Comparison of ENCODE assay signal across 1 cellular context in the genomic region with DNA sequence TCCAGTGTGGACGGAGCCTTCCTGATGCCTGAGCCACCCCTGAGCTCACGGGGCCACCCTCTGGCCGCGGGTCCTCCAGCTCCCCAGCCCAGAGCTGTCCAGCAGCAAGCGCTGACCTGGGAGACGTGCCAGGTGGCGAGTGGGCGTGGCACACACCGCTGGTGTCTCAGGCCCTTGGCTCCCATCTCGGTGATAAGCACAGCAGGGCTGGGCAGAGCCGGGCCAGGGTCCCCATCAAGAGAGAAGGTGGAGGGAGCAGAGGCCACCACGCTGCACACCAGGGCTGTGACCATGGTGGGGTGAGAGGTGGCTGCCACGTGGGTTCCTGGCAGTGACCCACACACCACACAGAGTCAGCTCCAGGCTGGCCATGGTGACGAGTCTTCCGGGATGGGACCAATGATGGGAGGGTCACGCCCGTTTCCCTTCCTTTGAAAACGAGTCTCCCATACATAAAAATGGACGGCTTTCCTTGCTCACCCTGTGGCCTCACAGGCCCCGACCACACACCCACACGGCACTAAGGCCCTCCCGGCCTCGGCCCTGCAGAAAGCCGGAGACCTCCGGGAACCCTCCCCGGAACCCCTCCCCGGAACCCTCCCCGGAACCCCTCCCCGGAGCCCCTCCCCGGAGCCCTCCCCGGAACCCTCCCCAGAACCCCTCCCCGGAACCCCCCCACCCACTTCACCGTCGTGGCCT.
TF ChIP-seq lines count a peak whose summit lies in the region.

No MANE protein-coding gene starts in this region.

TF ChIP-seq in HepG2, 621 proteins besides CTCF, POLR2A, EP300 and RAD21 (continued from another document and continues in another):
- TF ChIP-seq, protein P1, sequence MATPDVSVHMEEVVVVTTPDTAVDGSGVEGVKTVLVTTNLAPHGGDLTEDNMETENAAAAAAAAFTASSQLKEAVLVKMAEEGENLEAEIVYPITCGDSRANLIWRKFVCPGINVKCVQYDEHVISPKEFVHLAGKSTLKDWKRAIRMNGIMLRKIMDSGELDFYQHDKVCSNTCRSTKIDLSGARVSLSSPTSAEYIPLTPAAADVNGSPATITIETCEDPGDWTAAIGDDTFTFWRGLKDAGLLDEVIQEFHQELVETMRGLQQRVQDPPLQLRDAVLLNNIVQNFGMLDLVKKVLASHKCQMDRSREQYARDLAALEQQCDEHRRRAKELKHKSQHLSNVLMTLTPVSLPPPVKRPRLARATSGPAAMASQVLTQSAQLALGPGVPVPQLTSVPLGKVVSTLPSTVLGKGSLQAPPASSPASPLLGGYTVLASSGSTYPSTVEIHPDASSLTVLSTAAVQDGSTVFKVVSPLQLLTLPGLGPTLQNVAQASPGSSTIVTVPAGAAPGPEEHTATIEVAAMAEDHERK (CRISPR knock-in tag; IDR thresholded peaks at IDR 0.05; ENCODE audit: low read depth) = 0 out of 2 replicates have a peak, but pooled peaks have one; percentile 20
- TF ChIP-seq, protein P2, sequence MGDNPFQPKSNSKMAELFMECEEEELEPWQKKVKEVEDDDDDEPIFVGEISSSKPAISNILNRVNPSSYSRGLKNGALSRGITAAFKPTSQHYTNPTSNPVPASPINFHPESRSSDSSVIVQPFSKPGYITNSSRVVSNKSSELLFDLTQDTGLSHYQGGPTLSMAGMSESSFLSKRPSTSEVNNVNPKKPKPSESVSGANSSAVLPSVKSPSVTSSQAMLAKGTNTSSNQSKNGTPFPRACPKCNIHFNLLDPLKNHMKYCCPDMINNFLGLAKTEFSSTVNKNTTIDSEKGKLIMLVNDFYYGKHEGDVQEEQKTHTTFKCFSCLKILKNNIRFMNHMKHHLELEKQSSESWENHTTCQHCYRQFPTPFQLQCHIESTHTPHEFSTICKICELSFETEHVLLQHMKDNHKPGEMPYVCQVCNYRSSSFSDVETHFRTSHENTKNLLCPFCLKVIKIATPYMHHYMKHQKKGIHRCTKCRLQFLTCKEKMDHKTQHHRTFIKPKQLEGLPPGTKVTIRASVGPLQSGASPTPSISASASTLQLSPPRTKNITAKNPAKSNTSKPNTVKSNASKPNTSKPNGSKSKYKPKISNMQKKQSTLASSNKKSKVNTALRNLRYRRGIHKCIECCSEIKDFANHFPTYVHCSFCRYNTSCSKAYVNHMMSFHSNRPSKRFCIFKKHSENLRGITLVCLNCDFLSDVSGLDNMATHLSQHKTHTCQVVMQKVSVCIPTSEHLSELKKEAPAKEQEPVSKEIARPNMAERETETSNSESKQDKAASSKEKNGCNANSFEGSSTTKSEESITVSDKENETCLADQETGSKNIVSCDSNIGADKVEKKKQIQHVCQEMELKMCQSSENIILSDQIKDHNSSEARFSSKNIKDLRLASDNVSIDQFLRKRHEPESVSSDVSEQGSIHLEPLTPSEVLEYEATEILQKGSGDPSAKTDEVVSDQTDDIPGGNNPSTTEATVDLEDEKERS (CRISPR knock-in tag; IDR thresholded peaks at IDR 0.05) = 0 out of 2 replicates have a peak, but pooled peaks have one; percentile 55
- no peak for TF ChIP-seq TCF12 (IDR thresholded peaks at IDR 0.05)
- TF ChIP-seq TCF12 (CRISPR knock-in tag; IDR thresholded peaks at IDR 0.05) = no peak
- TF ChIP-seq GABPB1 (CRISPR knock-in tag; IDR thresholded peaks at IDR 0.05) = peak; percentile 55; the same call in 1 of the 2 replicates
- TF ChIP-seq, protein P3, sequence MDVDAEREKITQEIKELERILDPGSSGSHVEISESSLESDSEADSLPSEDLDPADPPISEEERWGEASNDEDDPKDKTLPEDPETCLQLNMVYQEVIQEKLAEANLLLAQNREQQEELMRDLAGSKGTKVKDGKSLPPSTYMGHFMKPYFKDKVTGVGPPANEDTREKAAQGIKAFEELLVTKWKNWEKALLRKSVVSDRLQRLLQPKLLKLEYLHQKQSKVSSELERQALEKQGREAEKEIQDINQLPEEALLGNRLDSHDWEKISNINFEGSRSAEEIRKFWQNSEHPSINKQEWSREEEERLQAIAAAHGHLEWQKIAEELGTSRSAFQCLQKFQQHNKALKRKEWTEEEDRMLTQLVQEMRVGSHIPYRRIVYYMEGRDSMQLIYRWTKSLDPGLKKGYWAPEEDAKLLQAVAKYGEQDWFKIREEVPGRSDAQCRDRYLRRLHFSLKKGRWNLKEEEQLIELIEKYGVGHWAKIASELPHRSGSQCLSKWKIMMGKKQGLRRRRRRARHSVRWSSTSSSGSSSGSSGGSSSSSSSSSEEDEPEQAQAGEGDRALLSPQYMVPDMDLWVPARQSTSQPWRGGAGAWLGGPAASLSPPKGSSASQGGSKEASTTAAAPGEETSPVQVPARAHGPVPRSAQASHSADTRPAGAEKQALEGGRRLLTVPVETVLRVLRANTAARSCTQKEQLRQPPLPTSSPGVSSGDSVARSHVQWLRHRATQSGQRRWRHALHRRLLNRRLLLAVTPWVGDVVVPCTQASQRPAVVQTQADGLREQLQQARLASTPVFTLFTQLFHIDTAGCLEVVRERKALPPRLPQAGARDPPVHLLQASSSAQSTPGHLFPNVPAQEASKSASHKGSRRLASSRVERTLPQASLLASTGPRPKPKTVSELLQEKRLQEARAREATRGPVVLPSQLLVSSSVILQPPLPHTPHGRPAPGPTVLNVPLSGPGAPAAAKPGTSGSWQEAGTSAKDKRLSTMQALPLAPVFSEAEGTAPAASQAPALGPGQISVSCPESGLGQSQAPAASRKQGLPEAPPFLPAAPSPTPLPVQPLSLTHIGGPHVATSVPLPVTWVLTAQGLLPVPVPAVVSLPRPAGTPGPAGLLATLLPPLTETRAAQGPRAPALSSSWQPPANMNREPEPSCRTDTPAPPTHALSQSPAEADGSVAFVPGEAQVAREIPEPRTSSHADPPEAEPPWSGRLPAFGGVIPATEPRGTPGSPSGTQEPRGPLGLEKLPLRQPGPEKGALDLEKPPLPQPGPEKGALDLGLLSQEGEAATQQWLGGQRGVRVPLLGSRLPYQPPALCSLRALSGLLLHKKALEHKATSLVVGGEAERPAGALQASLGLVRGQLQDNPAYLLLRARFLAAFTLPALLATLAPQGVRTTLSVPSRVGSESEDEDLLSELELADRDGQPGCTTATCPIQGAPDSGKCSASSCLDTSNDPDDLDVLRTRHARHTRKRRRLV (CRISPR knock-in tag; IDR thresholded peaks at IDR 0.05) = no peak
- TF ChIP-seq ATAD3A (CRISPR knock-in tag; IDR thresholded peaks at IDR 0.05) = no peak
- TF ChIP-seq, protein P4, sequence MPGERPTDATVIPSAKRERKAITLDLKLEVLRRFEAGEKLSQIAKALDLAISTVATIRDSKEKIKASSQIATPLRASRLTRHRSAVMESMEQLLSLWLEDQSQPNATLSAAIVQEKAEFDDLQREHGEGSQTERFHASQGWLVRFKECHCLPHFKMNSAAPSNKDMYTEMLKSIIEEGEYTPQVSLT (CRISPR knock-in tag; IDR thresholded peaks at IDR 0.05; ENCODE audit: borderline replicate concordance, low read depth) = no peak
- peak; percentile 88 for TF ChIP-seq SP5 (CRISPR knock-in tag; IDR thresholded peaks at IDR 0.05; ENCODE audit: borderline replicate concordance, low read depth)
- TF ChIP-seq, protein P5, sequence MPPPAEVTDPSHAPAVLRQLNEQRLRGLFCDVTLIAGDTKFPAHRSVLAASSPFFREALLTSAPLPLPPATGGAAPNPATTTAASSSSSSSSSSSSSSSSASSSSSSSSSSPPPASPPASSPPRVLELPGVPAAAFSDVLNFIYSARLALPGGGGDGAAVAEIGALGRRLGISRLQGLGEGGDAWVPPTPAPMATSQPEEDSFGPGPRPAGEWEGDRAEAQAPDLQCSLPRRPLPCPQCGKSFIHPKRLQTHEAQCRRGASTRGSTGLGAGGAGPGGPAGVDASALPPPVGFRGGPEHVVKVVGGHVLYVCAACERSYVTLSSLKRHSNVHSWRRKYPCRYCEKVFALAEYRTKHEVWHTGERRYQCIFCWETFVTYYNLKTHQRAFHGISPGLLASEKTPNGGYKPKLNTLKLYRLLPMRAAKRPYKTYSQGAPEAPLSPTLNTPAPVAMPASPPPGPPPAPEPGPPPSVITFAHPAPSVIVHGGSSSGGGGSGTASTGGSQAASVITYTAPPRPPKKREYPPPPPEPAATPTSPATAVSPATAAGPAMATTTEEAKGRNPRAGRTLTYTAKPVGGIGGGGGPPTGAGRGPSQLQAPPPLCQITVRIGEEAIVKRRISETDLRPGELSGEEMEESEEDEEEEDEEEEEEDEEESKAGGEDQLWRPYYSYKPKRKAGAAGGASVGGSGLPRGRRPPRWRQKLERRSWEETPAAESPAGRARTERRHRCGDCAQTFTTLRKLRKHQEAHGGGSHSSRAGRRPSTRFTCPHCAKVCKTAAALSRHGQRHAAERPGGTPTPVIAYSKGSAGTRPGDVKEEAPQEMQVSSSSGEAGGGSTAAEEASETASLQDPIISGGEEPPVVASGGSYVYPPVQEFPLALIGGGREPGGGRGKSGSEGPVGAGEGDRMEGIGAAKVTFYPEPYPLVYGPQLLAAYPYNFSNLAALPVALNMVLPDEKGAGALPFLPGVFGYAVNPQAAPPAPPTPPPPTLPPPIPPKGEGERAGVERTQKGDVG (CRISPR knock-in tag; IDR thresholded peaks at IDR 0.05; ENCODE audit: borderline replicate concordance) = no peak
- TF ChIP-seq ZFP1 (CRISPR knock-in tag; IDR thresholded peaks at IDR 0.05) = no peak
- TF ChIP-seq, protein P6, sequence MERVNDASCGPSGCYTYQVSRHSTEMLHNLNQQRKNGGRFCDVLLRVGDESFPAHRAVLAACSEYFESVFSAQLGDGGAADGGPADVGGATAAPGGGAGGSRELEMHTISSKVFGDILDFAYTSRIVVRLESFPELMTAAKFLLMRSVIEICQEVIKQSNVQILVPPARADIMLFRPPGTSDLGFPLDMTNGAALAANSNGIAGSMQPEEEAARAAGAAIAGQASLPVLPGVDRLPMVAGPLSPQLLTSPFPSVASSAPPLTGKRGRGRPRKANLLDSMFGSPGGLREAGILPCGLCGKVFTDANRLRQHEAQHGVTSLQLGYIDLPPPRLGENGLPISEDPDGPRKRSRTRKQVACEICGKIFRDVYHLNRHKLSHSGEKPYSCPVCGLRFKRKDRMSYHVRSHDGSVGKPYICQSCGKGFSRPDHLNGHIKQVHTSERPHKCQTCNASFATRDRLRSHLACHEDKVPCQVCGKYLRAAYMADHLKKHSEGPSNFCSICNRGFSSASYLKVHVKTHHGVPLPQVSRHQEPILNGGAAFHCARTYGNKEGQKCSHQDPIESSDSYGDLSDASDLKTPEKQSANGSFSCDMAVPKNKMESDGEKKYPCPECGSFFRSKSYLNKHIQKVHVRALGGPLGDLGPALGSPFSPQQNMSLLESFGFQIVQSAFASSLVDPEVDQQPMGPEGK (CRISPR knock-in tag; IDR thresholded peaks at IDR 0.05) = peak; percentile 61; the same call in 1 of the 2 replicates
- TF ChIP-seq MTF1 (CRISPR knock-in tag; IDR thresholded peaks at IDR 0.05) = no peak
- TF ChIP-seq, protein P7, sequence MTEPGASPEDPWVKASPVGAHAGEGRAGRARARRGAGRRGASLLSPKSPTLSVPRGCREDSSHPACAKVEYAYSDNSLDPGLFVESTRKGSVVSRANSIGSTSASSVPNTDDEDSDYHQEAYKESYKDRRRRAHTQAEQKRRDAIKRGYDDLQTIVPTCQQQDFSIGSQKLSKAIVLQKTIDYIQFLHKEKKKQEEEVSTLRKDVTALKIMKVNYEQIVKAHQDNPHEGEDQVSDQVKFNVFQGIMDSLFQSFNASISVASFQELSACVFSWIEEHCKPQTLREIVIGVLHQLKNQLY (CRISPR knock-in tag; IDR thresholded peaks at IDR 0.05) = no peak
- TF ChIP-seq ZNF569 (CRISPR knock-in tag; IDR thresholded peaks at IDR 0.05; ENCODE audit: borderline replicate concordance) = no peak
- no peak for TF ChIP-seq SSRP1 (CRISPR knock-in tag; IDR thresholded peaks at IDR 0.05)
- 0 out of 2 replicates have a peak, but pooled peaks have one; percentile 25 for TF ChIP-seq ELF3 (CRISPR knock-in tag; IDR thresholded peaks at IDR 0.05)
- TF ChIP-seq ZBTB38 (CRISPR knock-in tag; IDR thresholded peaks at IDR 0.05) = peak; percentile 93
- TF ChIP-seq ARHGAP35 (CRISPR knock-in tag; IDR thresholded peaks at IDR 0.05; ENCODE audit: borderline replicate concordance) = peak; percentile 82; the same call in 1 of the 2 replicates
- TF ChIP-seq, protein P8, sequence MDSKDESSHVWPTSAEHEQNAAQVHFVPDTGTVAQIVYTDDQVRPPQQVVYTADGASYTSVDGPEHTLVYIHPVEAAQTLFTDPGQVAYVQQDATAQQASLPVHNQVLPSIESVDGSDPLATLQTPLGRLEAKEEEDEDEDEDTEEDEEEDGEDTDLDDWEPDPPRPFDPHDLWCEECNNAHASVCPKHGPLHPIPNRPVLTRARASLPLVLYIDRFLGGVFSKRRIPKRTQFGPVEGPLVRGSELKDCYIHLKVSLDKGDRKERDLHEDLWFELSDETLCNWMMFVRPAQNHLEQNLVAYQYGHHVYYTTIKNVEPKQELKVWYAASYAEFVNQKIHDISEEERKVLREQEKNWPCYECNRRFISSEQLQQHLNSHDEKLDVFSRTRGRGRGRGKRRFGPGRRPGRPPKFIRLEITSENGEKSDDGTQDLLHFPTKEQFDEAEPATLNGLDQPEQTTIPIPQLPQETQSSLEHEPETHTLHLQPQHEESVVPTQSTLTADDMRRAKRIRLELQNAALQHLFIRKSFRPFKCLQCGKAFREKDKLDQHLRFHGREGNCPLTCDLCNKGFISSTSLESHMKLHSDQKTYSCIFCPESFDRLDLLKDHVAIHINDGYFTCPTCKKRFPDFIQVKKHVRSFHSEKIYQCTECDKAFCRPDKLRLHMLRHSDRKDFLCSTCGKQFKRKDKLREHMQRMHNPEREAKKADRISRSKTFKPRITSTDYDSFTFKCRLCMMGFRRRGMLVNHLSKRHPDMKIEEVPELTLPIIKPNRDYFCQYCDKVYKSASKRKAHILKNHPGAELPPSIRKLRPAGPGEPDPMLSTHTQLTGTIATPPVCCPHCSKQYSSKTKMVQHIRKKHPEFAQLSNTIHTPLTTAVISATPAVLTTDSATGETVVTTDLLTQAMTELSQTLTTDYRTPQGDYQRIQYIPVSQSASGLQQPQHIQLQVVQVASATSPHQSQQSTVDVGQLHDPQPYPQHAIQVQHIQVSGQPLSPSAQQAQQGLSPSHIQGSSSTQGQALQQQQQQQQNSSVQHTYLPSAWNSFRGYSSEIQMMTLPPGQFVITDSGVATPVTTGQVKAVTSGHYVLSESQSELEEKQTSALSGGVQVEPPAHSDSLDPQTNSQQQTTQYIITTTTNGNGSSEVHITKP (CRISPR knock-in tag; IDR thresholded peaks at IDR 0.05; ENCODE audit: low read depth) = 0 out of 2 replicates have a peak, but pooled peaks have one; percentile 17
- no peak for TF ChIP-seq DPF2 (CRISPR knock-in tag; IDR thresholded peaks at IDR 0.05; ENCODE audit: borderline replicate concordance, low read depth)
- TF ChIP-seq RFXANK (CRISPR knock-in tag; IDR thresholded peaks at IDR 0.05) = no peak
- TF ChIP-seq TOPORS (CRISPR knock-in tag; IDR thresholded peaks at IDR 0.05) = peak; percentile 59; the same call in 1 of the 2 replicates
- TF ChIP-seq ZNF205 (CRISPR knock-in tag; IDR thresholded peaks at IDR 0.05) = 0 out of 2 replicates have a peak, but pooled peaks have one; percentile 46
- peak; percentile 71 for TF ChIP-seq BORCS8-MEF2B (CRISPR knock-in tag; IDR thresholded peaks at IDR 0.05)
- TF ChIP-seq, protein P9, sequence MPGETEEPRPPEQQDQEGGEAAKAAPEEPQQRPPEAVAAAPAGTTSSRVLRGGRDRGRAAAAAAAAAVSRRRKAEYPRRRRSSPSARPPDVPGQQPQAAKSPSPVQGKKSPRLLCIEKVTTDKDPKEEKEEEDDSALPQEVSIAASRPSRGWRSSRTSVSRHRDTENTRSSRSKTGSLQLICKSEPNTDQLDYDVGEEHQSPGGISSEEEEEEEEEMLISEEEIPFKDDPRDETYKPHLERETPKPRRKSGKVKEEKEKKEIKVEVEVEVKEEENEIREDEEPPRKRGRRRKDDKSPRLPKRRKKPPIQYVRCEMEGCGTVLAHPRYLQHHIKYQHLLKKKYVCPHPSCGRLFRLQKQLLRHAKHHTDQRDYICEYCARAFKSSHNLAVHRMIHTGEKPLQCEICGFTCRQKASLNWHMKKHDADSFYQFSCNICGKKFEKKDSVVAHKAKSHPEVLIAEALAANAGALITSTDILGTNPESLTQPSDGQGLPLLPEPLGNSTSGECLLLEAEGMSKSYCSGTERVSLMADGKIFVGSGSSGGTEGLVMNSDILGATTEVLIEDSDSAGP (CRISPR knock-in tag; IDR thresholded peaks at IDR 0.05; ENCODE audit: borderline replicate concordance) = peak; percentile 80; the same call in 1 of the 2 replicates
- no peak for TF ChIP-seq CCDC6 (CRISPR knock-in tag; IDR thresholded peaks at IDR 0.05)
- 0 out of 2 replicates have a peak, but pooled peaks have one; percentile 61 for TF ChIP-seq GZF1 (CRISPR knock-in tag; IDR thresholded peaks at IDR 0.05)
- TF ChIP-seq MTA1 (CRISPR knock-in tag; IDR thresholded peaks at IDR 0.05; ENCODE audit: borderline replicate concordance) = peak; percentile 61; the same call in 1 of the 2 replicates
